ENCODE assay signal across 8 cellular contexts in the genomic region with DNA sequence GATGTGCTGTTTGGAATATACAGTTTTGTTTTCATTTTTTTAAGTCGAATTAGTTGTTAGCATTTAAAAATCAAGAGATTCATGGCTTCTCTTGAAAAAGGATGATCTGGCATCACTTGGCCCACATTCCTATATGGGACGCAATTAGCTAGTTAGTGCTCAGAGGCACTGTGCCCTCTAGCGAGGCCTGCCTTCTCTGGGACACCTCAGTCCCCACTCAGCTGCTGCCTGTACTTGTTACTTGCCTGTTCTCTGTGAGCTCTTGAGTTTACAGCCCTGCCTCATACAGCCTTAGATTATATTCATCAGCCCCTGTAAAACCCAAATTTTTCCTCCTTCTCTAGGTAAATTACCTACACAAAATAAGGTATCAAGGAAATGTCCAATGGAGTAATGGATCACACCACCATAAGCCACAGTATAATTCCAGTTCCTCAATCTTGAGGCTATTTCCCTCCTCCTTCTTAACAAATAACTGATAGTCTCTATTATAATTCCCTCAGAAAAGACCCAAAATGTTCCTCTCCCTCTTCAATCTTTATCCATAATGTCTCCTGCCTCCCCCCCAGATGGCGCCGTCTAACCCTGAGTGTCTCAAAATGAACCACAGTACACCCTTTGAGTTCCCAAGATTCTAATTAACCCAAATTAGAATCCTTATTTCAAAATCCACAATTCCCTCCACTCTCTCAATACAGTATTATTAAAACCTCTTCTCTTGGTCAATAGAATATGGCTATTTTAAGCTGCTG. TPM values are rescaled to one million over a fixed set of nuclear protein-coding genes. Genes with fewer than 3 reads are reported as not detected.
DNase-seq lines count a peak whose midpoint lies in the region; TF ChIP-seq lines count a peak whose summit lies in the region.

No MANE protein-coding gene starts in this region.

- no peaks in the 10 kb centered on the region for H3K9me2 ChIP-seq in hepatocyte (replicated peaks; ENCODE audit: insufficient read depth)

- H3K4me1 ChIP-seq in hepatocyte (ENCODE audit: insufficient read depth) (peaks cover 7% of the 10 kb centered on the region), esophagus squamous epithelium (peaks cover 5 to 33% (median 6%) of the 10 kb centered on the region in 3 donors)

- peaks cover 31% of the 10 kb centered on the region for H3K36me3 Mint-ChIP-seq in activated CD4-positive, alpha-beta memory T cell treated with anti-CD3 and anti-CD28 coated beads, Interleukin-2, amount 10 ng/mL, durations not matched to agents 7 days and 5 days (ENCODE audit: low read depth)

- H3K27ac Mint-ChIP-seq in activated CD4-positive, alpha-beta memory T cell treated with anti-CD3 and anti-CD28 coated beads, Interleukin-2, amount 10 ng/mL, durations not matched to agents 7 days and 5 days = no peak overlapping the region

- TF ChIP-seq POLR2A in esophagus squamous epithelium (IDR thresholded peaks at IDR 0.05) = no peak

- no peaks in the 10 kb centered on the region for H4K20me1 ChIP-seq in hepatocyte (ENCODE audit: insufficient read depth, poor library complexity, severe bottlenecking)

- no peaks in the 10 kb centered on the region for H3K27me3 Mint-ChIP-seq in activated CD4-positive, alpha-beta memory T cell treated with anti-CD3 and anti-CD28 coated beads, Interleukin-2, amount 10 ng/mL, durations not matched to agents 7 days and 5 days

- POLR2A ChIA-PET in activated CD4-positive, alpha-beta memory T cell treated with anti-CD3 and anti-CD28 coated beads, Interleukin-2, amount 10 ng/mL, durations not matched to agents 7 days and 5 days (lab: Charles Lee) = interaction anchor here (0.7 to 3.5 kb wide), 3 partner anchors 9 to 256 kb away, joined by 3 to 33 read pairs (median 4); partner anchors contain the start of gene ZNF639

- no peaks in the 10 kb centered on the region for H3K9me3 Mint-ChIP-seq in activated CD4-positive, alpha-beta memory T cell treated with anti-CD3 and anti-CD28 coated beads, Interleukin-2, amount 10 ng/mL, durations not matched to agents 7 days and 5 days

- DNase-seq in NCI-H146 (lab: John Stamatoyannopoulos, UW) (peak; percentile 30), NCI-H146 treated with DMSO at 0.1 percent for 48 hours (lab: John Stamatoyannopoulos, UW; ENCODE audit: unreplicated experiment) (no peak), MV-4-11 (lab: John Stamatoyannopoulos, UW) (peak; percentile 36), hepatocyte (ENCODE audit: low spot score) (no peak), esophagus squamous epithelium (lab: John Stamatoyannopoulos, UW) (no peak), NCI-H2029 treated with DMSO at 0.1 percent for 48 hours (lab: John Stamatoyannopoulos, UW) (no peak), SHP77 (lab: John Stamatoyannopoulos, UW) (no peak)
- DNase-seq in activated CD4-positive, alpha-beta memory T cell treated with anti-CD3 and anti-CD28 coated beads, Interleukin-2, amount 10 ng/mL, durations not matched to agents 7 days and 5 days = peak; percentile 61

- H3K36me3 ChIP-seq in hepatocyte (replicated peaks; ENCODE audit: insufficient read depth, low read depth) (no peaks in the 10 kb centered on the region), esophagus squamous epithelium (peaks cover 0 to 24% (median 0%) of the 10 kb centered on the region in 3 donors)

- CTCF ChIA-PET in activated CD4-positive, alpha-beta memory T cell treated with anti-CD3 and anti-CD28 coated beads, Interleukin-2, amount 10 ng/mL, durations not matched to agents 7 days and 5 days (lab: Charles Lee) = interaction anchor here (0.6 to 5.0 kb wide), 17 partner anchors 11 to 493 kb away, joined by 3 to 39 read pairs (median 5); partner anchors contain the start of genes ACTL6A and GNB4

- TF ChIP-seq CTCF in hepatocyte (IDR thresholded peaks at IDR 0.05; ENCODE audit: poor library complexity) (peak; percentile 28), esophagus squamous epithelium (IDR thresholded peaks at IDR 0.05) (peak in 3 of 6 experiments; percentile 17 to 37 (median 20))

- H2AFZ ChIP-seq in hepatocyte = no peak overlapping the region

- peak overlapping the region; percentile 22 for H3K4me3 Mint-ChIP-seq in activated CD4-positive, alpha-beta memory T cell treated with anti-CD3 and anti-CD28 coated beads, Interleukin-2, amount 10 ng/mL, durations not matched to agents 7 days and 5 days

- H3K79me2 ChIP-seq in hepatocyte = peaks cover 60% of the 10 kb centered on the region

- H3K4me3 ChIP-seq in hepatocyte (peak overlapping the region; percentile 93), esophagus squamous epithelium (no peak overlapping the region)

- H3K27me3 ChIP-seq in hepatocyte (no peaks in the 10 kb centered on the region), esophagus squamous epithelium (no peaks in the 10 kb centered on the region)

- 84% methylated on average over 5 of the region's 5 CpGs for WGBS in hepatocyte (ENCODE audit: low lambda C conversion rate, missing lambda C conversion rate)
- 80 to 94% methylated on average over 5 of the region's 5 CpGs for WGBS in esophagus squamous epithelium, 2 donors

- H3K4me1 Mint-ChIP-seq in activated CD4-positive, alpha-beta memory T cell treated with anti-CD3 and anti-CD28 coated beads, Interleukin-2, amount 10 ng/mL, durations not matched to agents 7 days and 5 days = peaks cover 39% of the 10 kb centered on the region

- no peaks in the 10 kb centered on the region for H3K9me3 ChIP-seq in hepatocyte (ENCODE audit: low read depth)
- no peaks in the 10 kb centered on the region for H3K9me3 ChIP-seq in esophagus squamous epithelium

- H3K4me2 ChIP-seq in hepatocyte = peak overlapping the region; percentile 93

- H3K27ac ChIP-seq in hepatocyte (peak overlapping the region; percentile 94), esophagus squamous epithelium (no peak overlapping the region)

- intact Hi-C loops in esophagus squamous epithelium (cut with DNase I) = no loop called here

RNA-seq across cellular contexts. Expression of gene ZMAT3, which starts 2.7 kb away (rescaled TPM):
- total RNA-seq in activated CD4-positive, alpha-beta memory T cell treated with anti-CD3 and anti-CD28 coated beads, Interleukin-2, amount 10 ng/mL, durations not matched to agents 7 days and 5 days = 10 to 100 TPM; 12.3 to 13.9 TPM
- total RNA-seq in hepatocyte (21.4 and 24.0 TPM in 2 replicates), esophagus squamous epithelium (1 to 10 TPM; 5.3 to 9.2 (median 6.8) TPM)
- 17.9 and 18.8 TPM in 2 replicates for polyA plus RNA-seq in hepatocyte

Comparison
In these comparisons a context has a peak if more than half of its experiments do, and no peak if none do; other contexts are left out.
1. DNase-seq: peak in NCI-H146 (single experiment), MV-4-11 (single experiment) and activated CD4-positive, alpha-beta memory T cell treated with anti-CD3 and anti-CD28 coated beads, Interleukin-2, amount 10 ng/mL, durations not matched to agents 7 days and 5 days (single experiment); none in NCI-H146 treated with DMSO at 0.1 percent for 48 hours (single experiment), hepatocyte (single experiment), esophagus squamous epithelium (single experiment), NCI-H2029 treated with DMSO at 0.1 percent for 48 hours (single experiment) and SHP77 (0 of 2).